ENCODE assay signal across 5 cellular contexts in the genomic region with DNA sequence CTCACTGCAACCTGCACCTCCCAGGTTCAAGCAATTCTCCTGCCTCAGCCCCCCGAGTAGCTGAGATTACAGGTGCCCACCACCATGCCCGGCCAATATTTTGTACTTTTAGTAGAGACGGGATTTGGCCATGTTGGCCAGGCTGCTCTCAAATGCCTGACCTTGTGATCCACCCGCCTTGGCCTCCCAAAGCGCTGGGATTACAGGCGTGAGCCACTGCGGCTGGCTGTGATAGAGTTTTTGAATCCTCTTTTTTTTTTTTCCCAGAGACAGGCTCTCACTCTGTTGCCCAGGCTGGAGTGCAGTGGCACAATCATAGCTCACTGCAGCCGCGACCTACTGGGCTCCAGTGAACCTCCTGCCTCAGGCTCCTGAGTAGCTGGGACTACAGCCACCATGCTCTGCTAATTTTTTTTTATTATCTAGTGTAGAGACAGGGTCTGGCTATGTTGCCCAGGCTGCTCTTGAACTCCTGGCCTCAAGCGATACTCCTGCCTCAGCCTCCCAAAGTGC. TPM values are rescaled to one million over a fixed set of nuclear protein-coding genes. Genes with fewer than 3 reads are reported as not detected.
"Had no signal": no experiment of that assay in that cellular context is flagged by ENCODE, and none has a peak within 500 bp of the region (broad histone marks: within the 10 kb centered on the region; RNA-seq: fewer than 3 reads in every experiment).

No MANE protein-coding gene starts in this region.

RNA-seq across cellular contexts. Expression of a gene that starts 14.9 kb away (rescaled TPM):
- total RNA-seq: naive thymus-derived CD4-positive, alpha-beta T cell; osteoblast; T-helper 1 cell treated with Interleukin-12 subunit alpha and Interleukin-12 subunit beta and Interleukin-4 antibody, amounts not matched to agents 30 ng/mL and 1 ng/mL, for 36 hours; WTC11 had no signal
- polyA plus RNA-seq: naive thymus-derived CD4-positive, alpha-beta T cell had no signal

RNA-seq across cellular contexts. Expression of a gene that starts 37.5 kb away (rescaled TPM):
- total RNA-seq: skeletal muscle tissue had no signal
- polyA plus RNA-seq: naive thymus-derived CD4-positive, alpha-beta T cell had no signal
